8 cellular contexts compared by ENCODE assay signal in the genomic region with DNA sequence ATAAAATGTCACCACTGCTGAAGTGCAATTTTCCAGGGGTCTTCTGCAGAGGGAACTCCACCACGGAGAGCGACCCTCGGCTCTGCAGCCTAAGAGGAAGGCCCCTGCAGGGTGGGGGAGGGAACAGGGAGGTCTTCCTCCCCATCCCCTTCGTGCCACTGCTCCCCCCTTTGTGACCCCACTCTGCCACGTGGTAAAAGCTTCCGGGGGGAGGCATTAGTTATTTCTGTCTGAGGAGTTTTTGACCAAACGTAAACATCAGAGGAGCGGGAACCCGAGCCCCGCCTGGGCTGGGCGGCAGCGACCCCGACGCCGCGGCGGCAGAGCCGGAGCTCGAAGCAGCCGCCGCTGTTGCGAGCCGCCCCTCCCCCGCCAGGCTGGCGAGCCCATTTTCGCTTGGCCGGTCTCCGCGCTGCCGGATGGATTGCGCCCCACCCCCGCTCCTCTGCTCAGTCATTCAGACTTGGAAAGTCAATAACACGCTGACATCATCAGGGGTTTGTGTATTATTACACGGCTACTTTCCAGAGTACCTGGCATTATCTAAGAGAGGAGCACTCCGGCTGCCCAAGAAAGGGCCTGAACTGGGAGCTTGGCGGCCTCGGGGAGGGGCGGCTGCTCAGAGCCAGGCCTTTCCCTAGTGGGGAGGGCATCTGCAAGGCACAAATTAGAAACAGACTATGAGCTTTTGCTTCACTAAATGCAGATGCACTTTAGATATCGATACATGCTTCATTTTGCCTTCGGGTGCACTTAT.
A peak's percentile ranks its signal among the peaks of the same experiment; 100 is the strongest.
DNase-seq lines count a peak whose midpoint lies in the region; ATAC-seq and TF ChIP-seq lines count a peak whose summit lies in the region.

No MANE protein-coding gene starts in this region.

- H3K27ac ChIP-seq in ACC112 (ENCODE audit: low read depth, low read length): peak overlapping the region; percentile 90
- peak overlapping the region; percentile 93 for H3K27ac ChIP-seq in VCaP
- H3K27ac ChIP-seq in breast epithelium: peak overlapping the region; percentile 92
- H3K27ac ChIP-seq in iPS-20b (ENCODE audit: low read length): peak overlapping the region; percentile 90
- peak overlapping the region in 20 of 21 experiments; percentile 14 to 95 (median 82) for H3K27ac ChIP-seq in skin epidermis

- no peak for TF ChIP-seq POLR2A in breast epithelium (IDR thresholded peaks at IDR 0.05)

- no peak for TF ChIP-seq CTCF in VCaP (conservative IDR thresholded peaks at IDR 0.05)
- peak in 1 of 3 donors; percentile 5 for TF ChIP-seq CTCF in breast epithelium (IDR thresholded peaks at IDR 0.05)

- H3K36me3 ChIP-seq in ACC112 (ENCODE audit: insufficient read depth, low read length) (no peaks in the 10 kb centered on the region), breast epithelium (no peaks in the 10 kb centered on the region), iPS-20b (ENCODE audit: insufficient read depth, low read depth, low read length) (no peaks in the 10 kb centered on the region)

- DNase-seq in NCI-H2171 treated with DMSO at 0.1 percent for 48 hours (lab: John Stamatoyannopoulos, UW): peak; percentile 99
- peak; percentile 93 to 96 for DNase-seq in breast epithelium (ENCODE audit: low spot score in 2 of 2)

- peaks cover 44% of the 10 kb centered on the region for H3K4me1 ChIP-seq in ACC112 (ENCODE audit: control insufficient read depth, insufficient read depth, low read length, unreplicated experiment)
- H3K4me1 ChIP-seq in breast epithelium: peaks cover 10% of the 10 kb centered on the region in 2 donors
- H3K4me1 ChIP-seq in iPS-20b (ENCODE audit: insufficient read depth, low read length): peaks cover 32% of the 10 kb centered on the region; the same call in 1 of the 2 replicates

- intact Hi-C loops in breast epithelium (cut with DNase I; ENCODE audit: low total_unique reads): loop anchor here (5.0 kb wide), 1 partner anchor 162 kb away; the partner anchor contains the start of gene TBL1XR1

- H3K9me3 ChIP-seq in breast epithelium (no peaks in the 10 kb centered on the region), iPS-20b (ENCODE audit: insufficient read depth, low read depth, low read length) (no peaks in the 10 kb centered on the region)

- H3K27me3 ChIP-seq in ACC112 (ENCODE audit: insufficient read depth, low read length) (no peaks in the 10 kb centered on the region), breast epithelium (no peaks in the 10 kb centered on the region), iPS-20b (ENCODE audit: insufficient read depth, low read length) (no peaks in the 10 kb centered on the region)

- peak overlapping the region; percentile 55 for H3K4me3 ChIP-seq in ACC112 (ENCODE audit: low read depth, low read length)
- H3K4me3 ChIP-seq in breast epithelium: peak overlapping the region; percentile 33 to 60 (median 44)
- peak overlapping the region; percentile 63 for H3K4me3 ChIP-seq in iPS-20b (ENCODE audit: low read length)
- H3K4me3 ChIP-seq in skin epidermis: peak overlapping the region; percentile 13 to 35 (median 27)

- no peaks in the 10 kb centered on the region for H3K79me2 ChIP-seq in ACC112 (ENCODE audit: control insufficient read depth, insufficient read depth, low read length, unreplicated experiment)

- H2AFZ ChIP-seq in ACC112 (ENCODE audit: low read length, unreplicated experiment): peak overlapping the region; percentile 54

- ATAC-seq in GM18868 (IDR thresholded peaks at IDR 0.05; ENCODE audit: unreplicated experiment) (peak; percentile 78), HG03108 (IDR thresholded peaks at IDR 0.05; ENCODE audit: unreplicated experiment) (peak; percentile 66)

- peak overlapping the region; percentile 81 for H3K9ac ChIP-seq in iPS-20b (ENCODE audit: low read depth, low read length)

Comparison
In these comparisons a context has a peak if more than half of its experiments do, and no peak if none do; other contexts are left out.
1. Peak in every context shown above with its lines: DNase-seq, ATAC-seq, H3K4me3 ChIP-seq and H3K27ac ChIP-seq.